Comparison of ENCODE assay signal across 1 cellular context in genomic region chr3:5191555-5192304, GRCh38.
TF ChIP-seq lines count a peak whose summit lies in the region.

No MANE protein-coding gene starts in this region.

TF ChIP-seq in GM12878, 131 proteins besides CTCF, POLR2A, EP300 and RAD21 (continued from another document and continues in another):
- TF ChIP-seq ZBTB40 (IDR thresholded peaks at IDR 0.05; ENCODE audit: borderline replicate concordance) (no peak), CEBPZ (IDR thresholded peaks at IDR 0.05; ENCODE audit: low read depth, low read length) (no peak), PML (IDR thresholded peaks at IDR 0.05; ENCODE audit: low read length) (peak; percentile 37; the same call in 1 of the 2 replicates), BHLHE40 (IDR thresholded peaks at IDR 0.05; ENCODE audit: borderline replicate concordance in 1 of 2, low read depth in 2 of 2, low read length in 1 of 2) (no peak), ATF7 (IDR thresholded peaks at IDR 0.05; ENCODE audit: low read depth) (0 out of 2 replicates have a peak, but pooled peaks have one; percentile 12), ZNF592 (IDR thresholded peaks at IDR 0.05) (no peak), STAT3 (IDR thresholded peaks at IDR 0.05; ENCODE audit: low read depth, low read length) (no peak), SIX5 (IDR thresholded peaks at IDR 0.05; ENCODE audit: low read depth, low read length, severe bottlenecking) (no peak), YBX1 (IDR thresholded peaks at IDR 0.05) (no peak), NR2F1 (conservative IDR thresholded peaks at IDR 0.05) (no peak), KAT2A (conservative IDR thresholded peaks at IDR 0.05; ENCODE audit: control insufficient read depth, low read depth, low read length) (no peak), ELK1 (IDR thresholded peaks at IDR 0.05; ENCODE audit: low read depth, low read length) (no peak), MTA3 (IDR thresholded peaks at IDR 0.05; ENCODE audit: borderline replicate concordance, low read length) (no peak), ZBTB33 (IDR thresholded peaks at IDR 0.05) (no peak), WRNIP1 (IDR thresholded peaks at IDR 0.05; ENCODE audit: borderline replicate concordance, low read depth, low read length) (no peak), E4F1 (IDR thresholded peaks at IDR 0.05; ENCODE audit: borderline replicate concordance, partially characterized antibody) (no peak), BMI1 (IDR thresholded peaks at IDR 0.05; ENCODE audit: borderline replicate concordance) (no peak), ZZZ3 (IDR thresholded peaks at IDR 0.05; ENCODE audit: control insufficient read depth, insufficient read length, low read depth) (no peak), FOXK2 (IDR thresholded peaks at IDR 0.05) (no peak), IRF3 (IDR thresholded peaks at IDR 0.05) (no peak), ZBED1 (IDR thresholded peaks at IDR 0.05; ENCODE audit: borderline replicate concordance) (no peak), NRF1 (conservative IDR thresholded peaks at IDR 0.05; ENCODE audit: low read depth, low read length) (no peak), TARDBP (IDR thresholded peaks at IDR 0.05; ENCODE audit: borderline replicate concordance) (no peak), ZNF274 (IDR thresholded peaks at IDR 0.05; ENCODE audit: insufficient read depth, insufficient read length) (no peak), EZH2 (IDR thresholded peaks at IDR 0.05; ENCODE audit: borderline replicate concordance, control insufficient read depth, low read depth, low read length) (no peak), POLR2AphosphoS2 (IDR thresholded peaks at IDR 0.05; ENCODE audit: low read depth, low read length) (no peak), HDGF (IDR thresholded peaks at IDR 0.05) (no peak), CREB1 (IDR thresholded peaks at IDR 0.05; ENCODE audit: low read depth) (no peak), JUND (IDR thresholded peaks at IDR 0.05; ENCODE audit: low read depth, low read length) (no peak), USF1 (IDR thresholded peaks at IDR 0.05; ENCODE audit: borderline replicate concordance, extremely low read length, insufficient read depth, low read depth, low read length) (no peak), ATF3 (IDR thresholded peaks at IDR 0.05; ENCODE audit: borderline replicate concordance, extremely low read depth, low read depth, low read length) (no peak), NBN (IDR thresholded peaks at IDR 0.05) (0 out of 2 replicates have a peak, but pooled peaks have one; percentile 40), ZNF24 (IDR thresholded peaks at IDR 0.05) (no peak), STAT1 (conservative IDR thresholded peaks at IDR 0.05) (no peak), EED (IDR thresholded peaks at IDR 0.05; ENCODE audit: low read depth) (no peak), YY1 (IDR thresholded peaks at IDR 0.05; ENCODE audit: low read depth, low read length) (peak; percentile 88), IKZF1 (conservative IDR thresholded peaks at IDR 0.05) (peak; percentile 22; the same call in 1 of the 2 replicates), PAX8 (IDR thresholded peaks at IDR 0.05) (peak; percentile 76; the same call in 1 of the 2 replicates), PAX5 (IDR thresholded peaks at IDR 0.05; ENCODE audit: borderline replicate concordance, low read depth, low read length) (no peak), SREBF2 (IDR thresholded peaks at IDR 0.05; ENCODE audit: low read length) (no peak), FOS (IDR thresholded peaks at IDR 0.05; ENCODE audit: borderline replicate concordance, extremely low read depth, insufficient read length) (no peak), POU2F2 (IDR thresholded peaks at IDR 0.05; ENCODE audit: borderline replicate concordance, low read depth, low read length) (peak; percentile 64; the same call in 2 of the 3 replicates), ZNF217 (IDR thresholded peaks at IDR 0.05) (no peak), ETV6 (conservative IDR thresholded peaks at IDR 0.05 in 1 of 2, IDR thresholded peaks at IDR 0.05 in 1 of 2; ENCODE audit: borderline replicate concordance in 1 of 2, low read depth in 1 of 2) (no peak)
